30 cellular contexts compared by ENCODE assay signal in the genomic region with DNA sequence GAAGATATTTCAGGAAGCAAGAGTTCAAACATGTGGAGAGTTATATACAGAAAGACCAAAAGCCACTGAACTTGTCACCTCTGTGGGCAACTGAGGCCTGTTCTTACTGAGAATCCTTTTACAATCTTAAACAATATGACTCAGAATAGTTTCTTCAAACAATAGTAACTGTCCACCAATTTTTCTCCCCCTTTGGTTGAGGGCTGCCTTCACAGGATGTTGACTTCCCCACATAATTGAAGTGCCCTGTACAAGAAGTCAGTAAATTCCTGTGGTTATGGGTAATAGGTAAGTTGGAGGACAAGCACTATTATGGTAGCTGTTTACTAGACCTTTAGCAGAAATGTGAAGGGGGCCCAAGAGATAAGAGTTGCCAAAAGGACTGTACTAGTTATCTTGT.
DNase-seq lines count a peak whose midpoint lies in the region; ATAC-seq and TF ChIP-seq lines count a peak whose summit lies in the region.
"Had no signal": no experiment of that assay in that cellular context is flagged by ENCODE, and none has a peak within 500 bp of the region (broad histone marks: within the 10 kb centered on the region; RNA-seq: fewer than 3 reads in every experiment).

No MANE protein-coding gene starts in this region.

- H3K4me3 ChIP-seq in MM.1S (ENCODE audit: low read length), result no peak overlapping the region
- H3K4me3 ChIP-seq: A549, PC-9, right atrium auricular region, tibial artery had no signal

- H3K4me1 Mint-ChIP-seq in activated CD4-positive, alpha-beta memory T cell treated with anti-CD3 and anti-CD28 coated beads for 36 hours (ENCODE audit: low read depth), result no peaks in the 10 kb centered on the region
- H3K4me1 Mint-ChIP-seq: nephron progenitor cell had no signal

- intact Hi-C loops in activated CD4-positive, alpha-beta memory T cell treated with anti-CD3 and anti-CD28 coated beads for 36 hours (cut with micrococcal nuclease), result no loop called here

- no peak overlapping the region for H3K27ac ChIP-seq in MM.1S (ENCODE audit: low read length)
- H3K27ac ChIP-seq: A549, parathyroid adenoma, PC-9, right atrium auricular region, tibial artery had no signal

- H3K4me1 ChIP-seq in MM.1S (ENCODE audit: low read length), result no peaks in the 10 kb centered on the region
- H3K4me1 ChIP-seq: A549, parathyroid adenoma, right atrium auricular region, tibial artery had no signal

- no peak overlapping the region for H3K9ac ChIP-seq in MM.1S (ENCODE audit: low read length)
- H3K9ac ChIP-seq: parathyroid adenoma had no signal

- H3K9me3 Mint-ChIP-seq in activated CD4-positive, alpha-beta memory T cell treated with anti-CD3 and anti-CD28 coated beads for 36 hours, result peaks cover 33% of the 10 kb centered on the region
- H3K9me3 Mint-ChIP-seq: nephron progenitor cell had no signal

- no peak overlapping the region for H3K4me2 ChIP-seq in MM.1S (ENCODE audit: low read depth, low read length)
- H3K4me2 ChIP-seq: A549, PC-9 had no signal

- no peaks in the 10 kb centered on the region for H3K27me3 Mint-ChIP-seq in activated CD4-positive, alpha-beta memory T cell treated with anti-CD3 and anti-CD28 coated beads for 36 hours
- H3K27me3 Mint-ChIP-seq: activated CD8-positive, alpha-beta T cell treated with anti-CD3 and anti-CD28 coated beads for 36 hours; CD4-positive, alpha-beta T cell; effector memory CD8-positive, alpha-beta T cell had no signal

- H3K9me2 ChIP-seq in MM.1S (replicated peaks; ENCODE audit: insufficient read depth, low read length), result no peaks in the 10 kb centered on the region

- H3K9me3 ChIP-seq in MM.1S (replicated peaks; ENCODE audit: insufficient read depth, low read length), result no peaks in the 10 kb centered on the region
- H3K9me3 ChIP-seq: A549, right atrium auricular region, tibial artery had no signal

- no peak overlapping the region for H3K4me3 Mint-ChIP-seq in activated CD4-positive, alpha-beta memory T cell treated with anti-CD3 and anti-CD28 coated beads for 36 hours
- H3K4me3 Mint-ChIP-seq: activated CD8-positive, alpha-beta T cell treated with anti-CD3 and anti-CD28 coated beads for 36 hours; CD4-positive, alpha-beta T cell; effector memory CD8-positive, alpha-beta T cell; nephron progenitor cell had no signal

- H3K79me2 ChIP-seq in MM.1S (ENCODE audit: low read length), result no peaks in the 10 kb centered on the region
- H3K79me2 ChIP-seq: parathyroid adenoma had no signal

- CTCF ChIA-PET in activated CD4-positive, alpha-beta memory T cell treated with anti-CD3 and anti-CD28 coated beads for 36 hours (lab: Charles Lee), result no interaction called here

- H3K36me3 Mint-ChIP-seq in activated CD4-positive, alpha-beta memory T cell treated with anti-CD3 and anti-CD28 coated beads for 36 hours, result no peaks in the 10 kb centered on the region

- ATAC-seq in GM21576 (IDR thresholded peaks at IDR 0.05; ENCODE audit: unreplicated experiment) (no peak), GM18868 (IDR thresholded peaks at IDR 0.05; ENCODE audit: unreplicated experiment) (no peak)
- ATAC-seq: A549; activated CD8-positive, alpha-beta T cell treated with anti-CD3 and anti-CD28 coated beads for 36 hours; effector memory CD8-positive, alpha-beta T cell had no signal

- H3K36me3 ChIP-seq in MM.1S (replicated peaks; ENCODE audit: insufficient read depth, low read length), result no peaks in the 10 kb centered on the region
- H3K36me3 ChIP-seq: right atrium auricular region, tibial artery had no signal

- POLR2A ChIA-PET in activated CD4-positive, alpha-beta memory T cell treated with anti-CD3 and anti-CD28 coated beads for 36 hours (lab: Charles Lee), result no interaction called here

- DNase-seq in AG08395 (ENCODE audit: low spot score) (peak; percentile 13), MM.1S (peak; percentile 45), astrocyte of the hippocampus (ENCODE audit: low read depth, low spot score) (peak; percentile 75), kidney glomerular epithelial cell (lab: John Stamatoyannopoulos, UW) (peak; percentile 8), GDM1 (lab: John Stamatoyannopoulos, UW) (no peak)
- DNase-seq in activated CD4-positive, alpha-beta memory T cell treated with anti-CD3 and anti-CD28 coated beads for 36 hours, result no peak
- DNase-seq: activated CD8-positive, alpha-beta T cell treated with anti-CD3 and anti-CD28 coated beads for 36 hours; activated naive CD4-positive, alpha-beta T cell treated with anti-CD3 and anti-CD28 coated beads, Interleukin-2, amount 50 U/mL, for 16 hours; amygdala; caudate nucleus; CD4-positive, alpha-beta T cell; cortex of kidney; effector memory CD8-positive, alpha-beta T cell; erythroblast; head of caudate nucleus; NCI-H1105; NCI-H187 treated with DMSO at 0.1 percent for 48 hours; NCI-H526; nephron progenitor cell; PC-9; SHP77 treated with DMSO at 0.1 percent for 48 hours; stimulated activated CD4-positive, alpha-beta T cell treated with anti-CD3 and anti-CD28 coated beads, Interleukin-12 subunit alpha, Interleukin-12 subunit beta, amount 100 ng/mL, for 4 hours; stimulated activated CD4-positive, alpha-beta T cell treated with anti-CD3 and anti-CD28 coated beads, Interleukin-2, amount 100 ng/mL, for 48 hours; tibial artery had no signal

- no peaks in the 10 kb centered on the region for H3K27me3 ChIP-seq in MM.1S (replicated peaks; ENCODE audit: insufficient read depth, low read length)
- H3K27me3 ChIP-seq: right atrium auricular region, tibial artery had no signal

- H3F3A ChIP-seq in MM.1S (ENCODE audit: insufficient read depth, low read length), result no peaks in the 10 kb centered on the region

- no peaks in the 10 kb centered on the region for H4K20me1 ChIP-seq in MM.1S (ENCODE audit: insufficient read depth, low read length)

- TF ChIP-seq CTCF in MM.1S (IDR thresholded peaks at IDR 0.05; ENCODE audit: low read length), result no peak

- no peak overlapping the region for H3K27ac Mint-ChIP-seq in activated CD4-positive, alpha-beta memory T cell treated with anti-CD3 and anti-CD28 coated beads for 36 hours
- H3K27ac Mint-ChIP-seq: activated CD8-positive, alpha-beta T cell treated with anti-CD3 and anti-CD28 coated beads for 36 hours; activated T-helper 2 cell treated with anti-CD3 and anti-CD28 coated beads, Interferon-gamma antibody, Interleukin-2, Interleukin-4, amounts not matched to agents 10 μg/mL and 5 μg/mL and 100 μg/mL, durations not matched to agents 14 hours and 24 hours and 36 hours; CD4-positive, alpha-beta T cell; effector memory CD8-positive, alpha-beta T cell; nephron progenitor cell had no signal

- H2AFZ ChIP-seq in MM.1S (ENCODE audit: low read length), result no peak overlapping the region
- H2AFZ ChIP-seq: parathyroid adenoma, PC-9 had no signal

Comparison
In these comparisons a context has a peak if more than half of its experiments do, and no peak if none do; other contexts are left out.
1. DNase-seq: peak in AG08395 (single experiment), MM.1S (single experiment), astrocyte of the hippocampus (single experiment) and kidney glomerular epithelial cell (single experiment); none in GDM1 (single experiment) and activated CD4-positive, alpha-beta memory T cell treated with anti-CD3 and anti-CD28 coated beads for 36 hours (single experiment).